Comparison of ENCODE assay signal across 8 cellular contexts in the genomic region with DNA sequence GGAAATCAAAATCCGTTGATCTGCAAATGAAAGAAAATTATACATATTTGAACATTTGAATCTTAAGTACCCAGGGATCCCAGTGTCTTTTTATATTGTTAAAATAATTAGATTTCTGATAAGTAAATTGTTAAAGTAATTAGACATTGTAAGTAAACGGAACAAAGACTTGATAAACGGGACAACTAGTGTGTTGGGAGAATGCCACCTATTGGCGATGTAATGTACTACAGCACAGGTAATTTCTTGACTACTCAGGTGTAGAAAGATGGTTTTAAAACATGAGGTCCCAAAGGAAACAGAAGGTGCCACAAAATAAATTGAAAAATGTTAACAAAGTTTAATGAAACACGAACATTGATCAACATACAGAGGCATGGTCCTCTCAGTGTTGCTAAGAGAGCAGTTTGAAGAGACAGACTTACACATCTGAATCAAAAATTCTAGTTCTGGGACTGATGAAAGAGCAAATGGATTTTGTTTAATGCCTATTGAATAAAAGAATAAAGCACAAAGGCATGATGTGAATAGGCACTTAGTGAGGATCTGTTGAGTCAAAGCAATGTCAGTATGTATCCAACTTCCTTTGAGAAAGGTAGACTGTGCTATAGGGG.
DNase-seq lines count a peak whose midpoint lies in the region; ATAC-seq, FAIRE-seq and TF ChIP-seq lines count a peak whose summit lies in the region.

No MANE protein-coding gene starts in this region.

- H3K4me1 ChIP-seq in A549 (peaks cover 7% of the 10 kb centered on the region; the same call in 2 of the 3 replicates), esophagus squamous epithelium (peaks cover 0 to 8% (median 5%) of the 10 kb centered on the region in 3 donors), pancreas (peaks cover 0 to 3% (median 0%) of the 10 kb centered on the region in 3 donors)

- peaks cover 3% of the 10 kb centered on the region for H3K27me3 Mint-ChIP-seq in activated T-helper 17 cell treated with anti-CD3 and anti-CD28 coated beads, Interleukin-2, amount 50 U/mL, for 72 hours

- WGBS in A549 (ENCODE audit: missing lambda C conversion rate), result 18% methylated on average over 5 of the region's 5 CpGs
- 23 to 24% methylated on average over 5 of the region's 5 CpGs for WGBS in esophagus squamous epithelium, 2 donors
- 7 to 9% methylated on average over 5 of the region's 5 CpGs for WGBS in pancreas, 2 donors

- H3K4me1 Mint-ChIP-seq in activated T-helper 17 cell treated with anti-CD3 and anti-CD28 coated beads, Interleukin-2, amount 50 U/mL, for 72 hours, result no peaks in the 10 kb centered on the region

- CTCF ChIA-PET in A549 (lab: Yijun Ruan, JAX), result interaction anchor here (0.6 to 4.3 kb wide), 39 partner anchors 9 to 726 kb away, joined by 3 to 14 read pairs (median 4); no protein-coding TSS in a partner anchor

- H3K27ac Mint-ChIP-seq in activated T-helper 17 cell treated with anti-CD3 and anti-CD28 coated beads, Interleukin-2, amount 50 U/mL, for 72 hours, result no peak overlapping the region

- H3K4me3 Mint-ChIP-seq in activated T-helper 17 cell treated with anti-CD3 and anti-CD28 coated beads, Interleukin-2, amount 50 U/mL, for 72 hours, result no peak overlapping the region

- TF ChIP-seq CTCF in A549 (IDR thresholded peaks at IDR 0.05), result peak; percentile 96
- peak; percentile 59 to 80 (median 70) for TF ChIP-seq CTCF in esophagus squamous epithelium (IDR thresholded peaks at IDR 0.05)
- TF ChIP-seq CTCF in pancreas (IDR thresholded peaks at IDR 0.05), result peak; percentile 58 to 72 (median 66)

- no peaks in the 10 kb centered on the region for H3K9me3 Mint-ChIP-seq in activated T-helper 17 cell treated with anti-CD3 and anti-CD28 coated beads, Interleukin-2, amount 50 U/mL, for 72 hours

- 0 out of 3 replicates have a peak overlapping the region, but pooled peaks have one; percentile 2 for H3K4me2 ChIP-seq in A549

- DNase-seq in A549 (ENCODE audit: low read depth in 1 of 2, low spot score in 1 of 2) (peak; percentile 61 to 77), EH (ENCODE audit: low read depth) (peak; percentile 46), RPMI8226 (peak; percentile 46), esophagus squamous epithelium (lab: John Stamatoyannopoulos, UW) (no peak), pancreas (peak in 2 of 6 donors; percentile 7 to 25)

- intact Hi-C loops in esophagus squamous epithelium (cut with DNase I), result no loop called here
- intact Hi-C loops in pancreas (cut with DNase I), result no loop called here

- peak in 1 of 2 experiments; percentile 75; a peak in 3 of 6 replicates for ATAC-seq in A549
- ATAC-seq in pancreas, result peak; percentile 56 to 87 (median 76)
- no peak for ATAC-seq in GM21619 (IDR thresholded peaks at IDR 0.05; ENCODE audit: unreplicated experiment)
- ATAC-seq in activated T-helper 17 cell treated with anti-CD3 and anti-CD28 coated beads, Interleukin-2, amount 50 U/mL, for 72 hours (replicated peaks), result no peak

- TF ChIP-seq RAD21 in A549 (conservative IDR thresholded peaks at IDR 0.05 in 1 of 2, IDR thresholded peaks at IDR 0.05 in 1 of 2) (peak; percentile 94), Ishikawa (IDR thresholded peaks at IDR 0.05; ENCODE audit: low read depth) (peak; percentile 77)

- no peaks in the 10 kb centered on the region for H3K36me3 Mint-ChIP-seq in activated T-helper 17 cell treated with anti-CD3 and anti-CD28 coated beads, Interleukin-2, amount 50 U/mL, for 72 hours (ENCODE audit: low read depth)

- FAIRE-seq in A549 (lab: Jason Lieb, UNC), result peak; percentile 28
- peak; percentile 89 for FAIRE-seq in pancreas (lab: Jason Lieb, UNC)

- H3K9me3 ChIP-seq in A549 (no peaks in the 10 kb centered on the region), esophagus squamous epithelium (no peaks in the 10 kb centered on the region), pancreas (no peaks in the 10 kb centered on the region)

- H3K27me3 ChIP-seq in esophagus squamous epithelium, result no peaks in the 10 kb centered on the region
- no peaks in the 10 kb centered on the region for H3K27me3 ChIP-seq in pancreas

- POLR2A ChIA-PET in A549 (lab: Yijun Ruan, JAX), result no interaction called here

- no peak for TF ChIP-seq POLR2A in A549 (IDR thresholded peaks at IDR 0.05; ENCODE audit: low read length)
- TF ChIP-seq POLR2A in esophagus squamous epithelium (IDR thresholded peaks at IDR 0.05), result no peak

- peak overlapping the region in 1 of 2 experiments; percentile 28; a peak in 2 of 6 replicates for H3K27ac ChIP-seq in A549
- no peak overlapping the region for H3K27ac ChIP-seq in esophagus squamous epithelium
- H3K27ac ChIP-seq in pancreas, result no peak overlapping the region

- TF ChIP-seq EP300 in A549 (IDR thresholded peaks at IDR 0.05) (no peak), Ishikawa (IDR thresholded peaks at IDR 0.05; ENCODE audit: borderline replicate concordance) (no peak)

- H3K36me3 ChIP-seq in esophagus squamous epithelium (no peaks in the 10 kb centered on the region), pancreas (no peaks in the 10 kb centered on the region)

- H3K4me3 ChIP-seq in A549, result no peak overlapping the region
- H3K4me3 ChIP-seq in esophagus squamous epithelium, result no peak overlapping the region
- no peak overlapping the region for H3K4me3 ChIP-seq in pancreas

TF ChIP-seq in A549, 52 proteins besides CTCF, POLR2A, EP300 and RAD21:
- no peak for TF ChIP-seq TP53 (CRISPR knock-in tag; IDR thresholded peaks at IDR 0.05)
- peak; percentile 91 for TF ChIP-seq SMC3 (IDR thresholded peaks at IDR 0.05)

TF ChIP-seq in Ishikawa, 13 proteins besides CTCF, POLR2A, EP300 and RAD21:
- no peak for TF ChIP-seq FOXM1 (IDR thresholded peaks at IDR 0.05; ENCODE audit: borderline replicate concordance, low read depth)
- no peak for TF ChIP-seq CEBPB (IDR thresholded peaks at IDR 0.05)
- no peak for TF ChIP-seq TCF12 (IDR thresholded peaks at IDR 0.05; ENCODE audit: low read depth)
- no peak for TF ChIP-seq ZBTB7A (IDR thresholded peaks at IDR 0.05; ENCODE audit: low read depth)

Comparison
In these comparisons a context has a peak if more than half of its experiments do, and no peak if none do; other contexts are left out.
1. ATAC-seq: peak in pancreas (4 of 4); none in GM21619 (single experiment) and activated T-helper 17 cell treated with anti-CD3 and anti-CD28 coated beads, Interleukin-2, amount 50 U/mL, for 72 hours (single experiment).
2. Peak in every context shown above with its lines, with median percentiles within 50 percentile points of each other: CTCF ChIP-seq.